In genomic region chr2:109131777-109132176, GRCh38 we compare ENCODE assay signal across 27 cellular contexts. TPM values are rescaled to one million over a fixed set of nuclear protein-coding genes. Genes with fewer than 3 reads are reported as not detected.
A peak's percentile ranks its signal among the peaks of the same experiment; 100 is the strongest.
DNase-seq lines count a peak whose midpoint lies in the region; ATAC-seq and TF ChIP-seq lines count a peak whose summit lies in the region.
"Had no signal": no experiment of that assay in that cellular context is flagged by ENCODE, and none has a peak within 500 bp of the region (broad histone marks: within the 10 kb centered on the region; RNA-seq: fewer than 3 reads in every experiment).

No MANE protein-coding gene starts in this region.

- peak; percentile 26 for DNase-seq in activated CD8-positive, alpha-beta memory T cell treated with anti-CD3 and anti-CD28 coated beads for 24 hours
- no peak for DNase-seq in activated CD8-positive, alpha-beta memory T cell treated with anti-CD3 and anti-CD28 coated beads, Interleukin-2, amount 10 ng/mL, durations not matched to agents 7 days and 5 days
- DNase-seq in PC-9 (no peak), fibroblast of pulmonary artery (ENCODE audit: low read depth) (peak; percentile 20), testis (peak; percentile 7), Ammon's horn (ENCODE audit: low spot score) (no peak), HK-2 (ENCODE audit: unreplicated experiment) (no peak)
- DNase-seq: activated CD4-positive, alpha-beta T cell treated with anti-CD3 and anti-CD28 coated beads for 36 hours; amniotic stem cell; CD4-positive, CD25-positive, alpha-beta regulatory T cell; DMS79 treated with DMSO at 0.1 percent for 48 hours; endodermal cell; foreskin keratinocyte; kidney; mammary epithelial cell; MV-4-11; naive B cell; NCI-H187 treated with DMSO at 0.1 percent for 48 hours; NCI-H226; posterior cingulate gyrus; small intestine; stimulated activated CD4-positive, alpha-beta T cell treated with anti-CD3 and anti-CD28 coated beads, Interleukin-4, amount 100 ng/mL, for 4 hours; SW 1271 had no signal

- H3K27me3 ChIP-seq in PC-9 (ENCODE audit: insufficient read depth, low read depth): no peaks in the 10 kb centered on the region
- no peaks in the 10 kb centered on the region for H3K27me3 ChIP-seq in testis

- H3K4me1 ChIP-seq in PC-9 (replicated peaks; ENCODE audit: insufficient read depth) (peaks cover 35% of the 10 kb centered on the region), testis (peaks cover 3% of the 10 kb centered on the region)
- H3K4me1 ChIP-seq: foreskin keratinocyte had no signal

- H3K4me3 Mint-ChIP-seq in activated CD8-positive, alpha-beta memory T cell treated with anti-CD3 and anti-CD28 coated beads, Interleukin-2, amount 10 ng/mL, durations not matched to agents 7 days and 5 days: no peak overlapping the region
- H3K4me3 Mint-ChIP-seq: activated CD4-positive, alpha-beta T cell treated with anti-CD3 and anti-CD28 coated beads for 36 hours; central memory CD8-positive, alpha-beta T cell; endodermal cell had no signal

- H3K27ac ChIP-seq in PC-9: no peak overlapping the region
- no peak overlapping the region for H3K27ac ChIP-seq in testis
- H3K27ac ChIP-seq: foreskin keratinocyte, HL-60 had no signal

- H3K27ac Mint-ChIP-seq in activated CD8-positive, alpha-beta memory T cell treated with anti-CD3 and anti-CD28 coated beads, Interleukin-2, amount 10 ng/mL, durations not matched to agents 7 days and 5 days: no peak overlapping the region
- H3K27ac Mint-ChIP-seq: activated CD4-positive, alpha-beta T cell treated with anti-CD3 and anti-CD28 coated beads for 36 hours; endodermal cell had no signal

- H4K20me1 ChIP-seq in PC-9 (ENCODE audit: insufficient read depth): peaks cover 44% of the 10 kb centered on the region

- H3K9me3 ChIP-seq in PC-9 (ENCODE audit: insufficient read depth, low read depth): no peaks in the 10 kb centered on the region
- H3K9me3 ChIP-seq in testis: no peaks in the 10 kb centered on the region

- no peaks in the 10 kb centered on the region for H3K9me3 Mint-ChIP-seq in activated CD8-positive, alpha-beta memory T cell treated with anti-CD3 and anti-CD28 coated beads, Interleukin-2, amount 10 ng/mL, durations not matched to agents 7 days and 5 days (ENCODE audit: low read depth)
- H3K9me3 Mint-ChIP-seq: central memory CD8-positive, alpha-beta T cell; endodermal cell; naive B cell had no signal

- H3F3A ChIP-seq in PC-9 (ENCODE audit: insufficient read depth, low read depth): peaks cover 3% of the 10 kb centered on the region; the same call in 1 of the 2 replicates

- H3K4me1 Mint-ChIP-seq in activated CD8-positive, alpha-beta memory T cell treated with anti-CD3 and anti-CD28 coated beads, Interleukin-2, amount 10 ng/mL, durations not matched to agents 7 days and 5 days: peaks cover 13% of the 10 kb centered on the region

- H3K36me3 ChIP-seq in PC-9 (ENCODE audit: low read depth) (no peaks in the 10 kb centered on the region), testis (ENCODE audit: low read depth, missing control alignments) (no peaks in the 10 kb centered on the region)

- H3K79me2 ChIP-seq in PC-9 (ENCODE audit: low read depth): peaks cover 74% of the 10 kb centered on the region

- no peak for TF ChIP-seq POLR2A in testis (IDR thresholded peaks at IDR 0.05)

- POLR2A ChIA-PET in PC-9 (lab: Charles Lee; ENCODE audit: unreplicated experiment): no interaction called here

- TF ChIP-seq CTCF in PC-9 (conservative IDR thresholded peaks at IDR 0.05) (no peak), fibroblast of pulmonary artery (IDR thresholded peaks at IDR 0.05; ENCODE audit: low read length, missing control alignments) (no peak), testis (IDR thresholded peaks at IDR 0.05) (no peak)

- H3K4me3 ChIP-seq in PC-9 (peak overlapping the region; percentile 70; the same call in 1 of the 2 replicates), fibroblast of pulmonary artery (replicated peaks; ENCODE audit: low read depth, low read length) (no peak overlapping the region), testis (no peak overlapping the region)

- H3K27me3 Mint-ChIP-seq in activated CD8-positive, alpha-beta memory T cell treated with anti-CD3 and anti-CD28 coated beads, Interleukin-2, amount 10 ng/mL, durations not matched to agents 7 days and 5 days: peaks cover 79% of the 10 kb centered on the region

- CTCF ChIA-PET in activated CD8-positive, alpha-beta memory T cell treated with anti-CD3 and anti-CD28 coated beads, Interleukin-2, amount 10 ng/mL, durations not matched to agents 7 days and 5 days (lab: Charles Lee): interaction anchor here (2.0 kb wide), 1 partner anchor 378 kb away, joined by 6 read pairs; no protein-coding TSS in a partner anchor
- CTCF ChIA-PET in PC-9 (lab: Charles Lee): interaction anchor here (0.6 kb wide), 1 partner anchor 10 kb away, joined by 11 read pairs; no protein-coding TSS in a partner anchor

- no TSS peak for BruUV-seq in PC-9 (replicated peaks; lab: Mats Ljungman, UMichigan)

- peaks cover 3% of the 10 kb centered on the region for H3K36me3 Mint-ChIP-seq in activated CD8-positive, alpha-beta memory T cell treated with anti-CD3 and anti-CD28 coated beads, Interleukin-2, amount 10 ng/mL, durations not matched to agents 7 days and 5 days
- H3K36me3 Mint-ChIP-seq: CD4-positive, CD25-positive, alpha-beta regulatory T cell; naive B cell had no signal

- 69 to 85% methylated on average over 4 of the region's 4 CpGs for WGBS in testis, 2 donors

- no peak for ATAC-seq in activated CD8-positive, alpha-beta memory T cell treated with anti-CD3 and anti-CD28 coated beads, Interleukin-2, amount 10 ng/mL, durations not matched to agents 7 days and 5 days
- no peak for ATAC-seq in HG02840 (IDR thresholded peaks at IDR 0.05; ENCODE audit: low FRiP score, unreplicated experiment)
- ATAC-seq: activated CD4-positive, alpha-beta T cell treated with anti-CD3 and anti-CD28 coated beads for 36 hours; foreskin keratinocyte; HCT116 had no signal

- no peak overlapping the region for H2AFZ ChIP-seq in PC-9

- no peaks in the 10 kb centered on the region for H3K9me2 ChIP-seq in PC-9 (ENCODE audit: insufficient read depth)

- H3K4me2 ChIP-seq in PC-9: peak overlapping the region; percentile 74

- intact Hi-C loops in PC-9 (cut with micrococcal nuclease; ENCODE audit: unreplicated experiment): no loop called here
- intact Hi-C loops in testis (cut with DNase I; ENCODE audit: low total_unique reads): loop anchor here (5.0 kb wide), 1 partner anchor 381 kb away; no protein-coding TSS in a partner anchor

RNA-seq across cellular contexts. Expression of gene SH3RF3, which starts 2.8 kb away (rescaled TPM):
- under 1 TPM; 0.05 to 0.06 TPM for total RNA-seq in activated CD8-positive, alpha-beta memory T cell treated with anti-CD3 and anti-CD28 coated beads, Interleukin-2, amount 10 ng/mL, durations not matched to agents 7 days and 5 days
- total RNA-seq in PC-9 (2021) (4.9 and 6.1 TPM in 2 replicates), testis (10 to 100 TPM; 16.5 to 20.1 TPM)
- 9.3 TPM for polyA plus RNA-seq in testis (ENCODE audit: insufficient read depth, low read depth, low replicate concordance)

Comparison
In these comparisons a context has a peak if more than half of its experiments do, and no peak if none do; other contexts are left out.
1. DNase-seq: peak in activated CD8-positive, alpha-beta memory T cell treated with anti-CD3 and anti-CD28 coated beads for 24 hours (single experiment), fibroblast of pulmonary artery (single experiment) and testis (single experiment); none in activated CD8-positive, alpha-beta memory T cell treated with anti-CD3 and anti-CD28 coated beads, Interleukin-2, amount 10 ng/mL, durations not matched to agents 7 days and 5 days (single experiment), PC-9 (0 of 2), Ammon's horn (single experiment) and HK-2 (single experiment).